In the genomic region with DNA sequence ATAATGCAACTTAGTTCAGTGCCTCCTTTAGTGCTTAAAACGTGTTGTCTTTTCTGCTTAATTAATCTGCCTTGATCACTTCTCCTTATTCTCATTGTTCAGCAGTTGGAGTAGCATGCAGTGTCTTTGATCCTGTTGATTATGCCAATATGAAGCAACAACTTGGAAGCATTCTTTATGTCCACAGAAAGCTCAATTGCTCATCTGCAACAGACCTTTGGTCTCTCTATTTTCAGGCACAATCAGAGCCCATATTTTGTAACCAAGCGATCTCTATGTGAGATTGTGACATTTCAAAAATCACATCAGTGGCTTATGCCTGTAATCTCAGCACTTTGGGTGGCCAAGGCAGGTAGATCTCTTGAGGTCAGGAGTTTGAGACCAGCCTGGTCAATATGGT, we compare ENCODE assay signal across 2 cellular contexts.
TF ChIP-seq lines count a peak whose summit lies in the region.

No MANE protein-coding gene starts in this region.

TF ChIP-seq in liver, 16 proteins besides CTCF, POLR2A, EP300 and RAD21:
- no peak for TF ChIP-seq REST (IDR thresholded peaks at IDR 0.05)
- TF ChIP-seq HNF4A (conservative IDR thresholded peaks at IDR 0.05) = peak; percentile 13 to 39

TF ChIP-seq in HepG2, 621 proteins besides CTCF, POLR2A, EP300 and RAD21 (continued from another document):
- no peak for TF ChIP-seq ZBED4 (CRISPR knock-in tag; IDR thresholded peaks at IDR 0.05; ENCODE audit: borderline replicate concordance)
- TF ChIP-seq, protein P1, sequence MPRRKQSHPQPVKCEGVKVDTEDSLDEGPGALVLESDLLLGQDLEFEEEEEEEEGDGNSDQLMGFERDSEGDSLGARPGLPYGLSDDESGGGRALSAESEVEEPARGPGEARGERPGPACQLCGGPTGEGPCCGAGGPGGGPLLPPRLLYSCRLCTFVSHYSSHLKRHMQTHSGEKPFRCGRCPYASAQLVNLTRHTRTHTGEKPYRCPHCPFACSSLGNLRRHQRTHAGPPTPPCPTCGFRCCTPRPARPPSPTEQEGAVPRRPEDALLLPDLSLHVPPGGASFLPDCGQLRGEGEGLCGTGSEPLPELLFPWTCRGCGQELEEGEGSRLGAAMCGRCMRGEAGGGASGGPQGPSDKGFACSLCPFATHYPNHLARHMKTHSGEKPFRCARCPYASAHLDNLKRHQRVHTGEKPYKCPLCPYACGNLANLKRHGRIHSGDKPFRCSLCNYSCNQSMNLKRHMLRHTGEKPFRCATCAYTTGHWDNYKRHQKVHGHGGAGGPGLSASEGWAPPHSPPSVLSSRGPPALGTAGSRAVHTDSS (CRISPR knock-in tag; conservative IDR thresholded peaks at IDR 0.05) = no peak
- no peak for TF ChIP-seq BATF2 (CRISPR knock-in tag; IDR thresholded peaks at IDR 0.05)
- no peak for TF ChIP-seq NFE2 (CRISPR knock-in tag; IDR thresholded peaks at IDR 0.05)
- no peak for TF ChIP-seq REL (CRISPR knock-in tag; conservative IDR thresholded peaks at IDR 0.05)
- no peak for TF ChIP-seq ZBTB20 (CRISPR knock-in tag; IDR thresholded peaks at IDR 0.05; ENCODE audit: borderline replicate concordance, low read depth)
- no peak for TF ChIP-seq CREBL2 (CRISPR knock-in tag; IDR thresholded peaks at IDR 0.05; ENCODE audit: borderline replicate concordance)
- TF ChIP-seq, protein P2, sequence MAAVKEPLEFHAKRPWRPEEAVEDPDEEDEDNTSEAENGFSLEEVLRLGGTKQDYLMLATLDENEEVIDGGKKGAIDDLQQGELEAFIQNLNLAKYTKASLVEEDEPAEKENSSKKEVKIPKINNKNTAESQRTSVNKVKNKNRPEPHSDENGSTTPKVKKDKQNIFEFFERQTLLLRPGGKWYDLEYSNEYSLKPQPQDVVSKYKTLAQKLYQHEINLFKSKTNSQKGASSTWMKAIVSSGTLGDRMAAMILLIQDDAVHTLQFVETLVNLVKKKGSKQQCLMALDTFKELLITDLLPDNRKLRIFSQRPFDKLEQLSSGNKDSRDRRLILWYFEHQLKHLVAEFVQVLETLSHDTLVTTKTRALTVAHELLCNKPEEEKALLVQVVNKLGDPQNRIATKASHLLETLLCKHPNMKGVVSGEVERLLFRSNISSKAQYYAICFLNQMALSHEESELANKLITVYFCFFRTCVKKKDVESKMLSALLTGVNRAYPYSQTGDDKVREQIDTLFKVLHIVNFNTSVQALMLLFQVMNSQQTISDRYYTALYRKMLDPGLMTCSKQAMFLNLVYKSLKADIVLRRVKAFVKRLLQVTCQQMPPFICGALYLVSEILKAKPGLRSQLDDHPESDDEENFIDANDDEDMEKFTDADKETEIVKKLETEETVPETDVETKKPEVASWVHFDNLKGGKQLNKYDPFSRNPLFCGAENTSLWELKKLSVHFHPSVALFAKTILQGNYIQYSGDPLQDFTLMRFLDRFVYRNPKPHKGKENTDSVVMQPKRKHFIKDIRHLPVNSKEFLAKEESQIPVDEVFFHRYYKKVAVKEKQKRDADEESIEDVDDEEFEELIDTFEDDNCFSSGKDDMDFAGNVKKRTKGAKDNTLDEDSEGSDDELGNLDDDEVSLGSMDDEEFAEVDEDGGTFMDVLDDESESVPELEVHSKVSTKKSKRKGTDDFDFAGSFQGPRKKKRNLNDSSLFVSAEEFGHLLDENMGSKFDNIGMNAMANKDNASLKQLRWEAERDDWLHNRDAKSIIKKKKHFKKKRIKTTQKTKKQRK (IDR thresholded peaks at IDR 0.05; ENCODE audit: low read length) = no peak
- no peak for TF ChIP-seq NR2F6 (IDR thresholded peaks at IDR 0.05)
- TF ChIP-seq NR2F6 (CRISPR knock-in tag; IDR thresholded peaks at IDR 0.05) = no peak
- TF ChIP-seq ZNF34 (CRISPR knock-in tag; IDR thresholded peaks at IDR 0.05; ENCODE audit: borderline replicate concordance) = no peak
- TF ChIP-seq NFKB2 (CRISPR knock-in tag; IDR thresholded peaks at IDR 0.05; ENCODE audit: borderline replicate concordance) = no peak
- no peak for TF ChIP-seq ZMYM3 (CRISPR knock-in tag; IDR thresholded peaks at IDR 0.05)
- no peak for TF ChIP-seq KAT2B (IDR thresholded peaks at IDR 0.05; ENCODE audit: borderline replicate concordance, low read depth, low read length)
- TF ChIP-seq MAFF (IDR thresholded peaks at IDR 0.05; ENCODE audit: low read depth, low read length) = no peak
- TF ChIP-seq ZNF777 (CRISPR knock-in tag; IDR thresholded peaks at IDR 0.05) = no peak
